ENCODE assay signal across 6 cellular contexts in genomic region chr1:213032651-213033050, GRCh38.
"Had no signal": no experiment of that assay in that cellular context is flagged by ENCODE, and none has a peak within 500 bp of the region (broad histone marks: within the 10 kb centered on the region; RNA-seq: fewer than 3 reads in every experiment).

No MANE protein-coding gene starts in this region.

- H3K36me3 ChIP-seq: HAP-1 had no signal

- DNase-seq: GM23248, GOT3, H7, HFFc6 had no signal

- H3K9me3 ChIP-seq: HAP-1 had no signal

- H3K4me3 ChIP-seq: GM23248, HAP-1 had no signal

- H3K27ac ChIP-seq: GM23248, HL-60 had no signal

- H3K4me1 ChIP-seq: HAP-1 had no signal
